In the genomic region with DNA sequence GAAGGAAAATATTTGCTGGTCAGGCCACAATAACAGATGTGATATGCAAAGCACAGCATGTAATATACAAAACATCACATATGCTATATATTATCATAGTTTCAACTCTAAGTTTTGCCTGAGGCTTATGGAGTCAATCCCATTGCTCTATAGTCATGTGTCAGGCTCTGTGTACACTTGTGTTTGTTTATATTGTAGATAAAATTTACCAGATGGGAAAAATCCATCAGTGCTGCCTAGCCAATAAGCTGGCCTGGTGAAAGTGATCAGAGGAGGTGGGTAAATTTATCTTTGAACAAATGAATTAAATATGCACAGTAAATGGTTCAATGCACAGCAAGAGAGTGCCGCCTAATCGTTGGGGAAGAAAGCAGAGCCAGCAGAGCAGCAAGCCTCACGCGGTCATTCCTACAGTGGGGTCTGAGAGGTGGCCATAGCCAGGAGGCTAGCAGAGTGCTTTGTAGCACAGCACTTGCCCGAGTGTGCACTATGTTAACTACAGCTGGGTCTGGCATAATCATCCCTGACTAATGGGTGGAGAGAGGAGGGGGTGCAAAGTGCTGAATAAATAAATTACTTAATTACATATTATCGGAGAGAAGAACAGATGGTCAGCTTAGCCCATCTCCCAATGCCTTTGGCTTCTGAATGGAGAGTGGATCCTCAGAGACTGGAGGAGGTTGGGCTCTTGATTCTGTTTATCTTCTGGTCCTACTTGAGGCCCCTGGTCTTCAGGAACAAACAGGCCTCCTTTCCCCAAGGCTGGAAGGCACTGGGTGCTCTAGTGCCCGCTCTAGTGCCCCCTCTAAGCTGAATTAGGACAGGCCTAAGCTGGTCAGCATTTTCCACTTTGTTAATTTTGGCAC, we compare ENCODE assay signal across 21 cellular contexts.
DNase-seq lines count a peak whose midpoint lies in the region; ATAC-seq and TF ChIP-seq lines count a peak whose summit lies in the region.
"Had no signal": no experiment of that assay in that cellular context is flagged by ENCODE, and none has a peak within 500 bp of the region (broad histone marks: within the 10 kb centered on the region; RNA-seq: fewer than 3 reads in every experiment).

No MANE protein-coding gene starts in this region.

- peaks cover 3% of the 10 kb centered on the region; the same call in 1 of the 2 replicates for H3K4me1 ChIP-seq in SJCRH30
- H3K4me1 ChIP-seq: prostate gland had no signal

- DNase-seq in DMS 273 (lab: John Stamatoyannopoulos, UW; ENCODE audit: unreplicated experiment) (peak; percentile 95), NCI-H2081 treated with DMSO at 0.1 percent for 48 hours (lab: John Stamatoyannopoulos, UW) (peak; percentile 37), SJCRH30 (peak; percentile 3 to 35), fibroblast of villous mesenchyme (ENCODE audit: low read depth) (peak; percentile 82), GM10266 (ENCODE audit: extremely low spot score) (no peak), KBM-7 (no peak), SKM-1 treated with dmso at 0.1 percent for 144 hours (lab: John Stamatoyannopoulos, UW; ENCODE audit: unreplicated experiment) (no peak)
- DNase-seq: ACHN; activated CD4-positive, alpha-beta T cell treated with anti-CD3 and anti-CD28 coated beads, Interleukin-2, amount 50 U/mL, for 1 hour; amygdala; CD4-positive, CD25-positive, alpha-beta regulatory T cell; effector CD4-positive, alpha-beta T cell; midbrain; stimulated activated CD4-positive, alpha-beta T cell treated with anti-CD3 and anti-CD28 coated beads, Interleukin-4, amount 100 ng/mL, for 1 hour; T-helper 1 cell had no signal

- in situ Hi-C loops in KBM-7 (cut with MboI; ENCODE audit: low pct_unique_long_range_greater_than_20kb, low sequenced_read_pairs), result no loop called here

- H3K36me3 ChIP-seq in SJCRH30, result no peaks in the 10 kb centered on the region
- H3K36me3 ChIP-seq: prostate gland had no signal

- no peaks in the 10 kb centered on the region; the same call in 1 of the 2 replicates for H3K27me3 ChIP-seq in SJCRH30

- no peaks in the 10 kb centered on the region for H3K9me3 ChIP-seq in SJCRH30 (replicated peaks)
- H3K9me3 ChIP-seq: prostate gland had no signal

- TF ChIP-seq CTCF in fibroblast of villous mesenchyme (IDR thresholded peaks at IDR 0.05; ENCODE audit: insufficient read depth, low read depth, low read length) (no peak), GM10266 (IDR thresholded peaks at IDR 0.05; ENCODE audit: control insufficient read depth, insufficient read depth, low read depth, missing control alignments) (no peak)

- H3K4me3 ChIP-seq in SJCRH30 (no peak overlapping the region), fibroblast of villous mesenchyme (ENCODE audit: low read depth, low read length) (no peak overlapping the region)
- H3K4me3 ChIP-seq: K562, prostate gland, skin epidermis had no signal

- ATAC-seq in HG03571 (IDR thresholded peaks at IDR 0.05; ENCODE audit: unreplicated experiment), result no peak
- ATAC-seq: esophagus mucosa, K562, left lobe of liver had no signal

- no peak overlapping the region for H3K27ac ChIP-seq in SJCRH30
- H3K27ac ChIP-seq: prostate gland, skin epidermis had no signal

Comparison
In these comparisons a context has a peak if more than half of its experiments do, and no peak if none do; other contexts are left out.
1. DNase-seq: peak in DMS 273 (single experiment), NCI-H2081 treated with DMSO at 0.1 percent for 48 hours (single experiment), SJCRH30 (2 of 2) and fibroblast of villous mesenchyme (single experiment); none in GM10266 (single experiment), KBM-7 (single experiment) and SKM-1 treated with dmso at 0.1 percent for 144 hours (single experiment).